In genomic region chr6:134436281-134436815, GRCh38 we compare ENCODE assay signal across 8 cellular contexts.
DNase-seq lines count a peak whose midpoint lies in the region; ATAC-seq and TF ChIP-seq lines count a peak whose summit lies in the region.

No MANE protein-coding gene starts in this region.

- TF ChIP-seq CTCF in natural killer cell (IDR thresholded peaks at IDR 0.05) = no peak

- H3K9me3 Mint-ChIP-seq in natural killer cell treated with Interleukin-12 subunit alpha and Interleukin-12 subunit beta and Interleukin-15 and Interleukin-18, amount 100 ng/mL, for 72 hours = no peaks in the 10 kb centered on the region
- no peaks in the 10 kb centered on the region for H3K9me3 Mint-ChIP-seq in natural killer cell

- no peak for DNase-seq in natural killer cell treated with Interleukin-12 subunit alpha and Interleukin-12 subunit beta and Interleukin-15 and Interleukin-18, amount 100 ng/mL, for 72 hours (ENCODE audit: low spot score)
- DNase-seq in natural killer cell = no peak
- DNase-seq in SHP77 (lab: John Stamatoyannopoulos, UW) = peak; percentile 54 to 72
- peak; percentile 40 for DNase-seq in activated naive CD8-positive, alpha-beta T cell treated with anti-CD3 and anti-CD28 coated beads, Interleukin-2, amount 50 U/mL, for 16 hours (ENCODE audit: low read depth, low spot score)
- DNase-seq in hypothalamus (lab: John Stamatoyannopoulos, UW) = peak in 34 of 51 donors; percentile 4 to 84 (median 46)
- DNase-seq in stimulated activated CD4-positive, alpha-beta T cell treated with anti-CD3 and anti-CD28 coated beads, Interleukin-4, amount 100 ng/mL, for 1 hour = peak; percentile 67
- DNase-seq in HuH-7 (ENCODE audit: low spot score) = no peak

- peaks cover 5 to 6% of the 10 kb centered on the region in 2 donors for H3K27me3 Mint-ChIP-seq in natural killer cell treated with Interleukin-12 subunit alpha and Interleukin-12 subunit beta and Interleukin-15 and Interleukin-18, amount 100 ng/mL, for 72 hours
- H3K27me3 Mint-ChIP-seq in natural killer cell (ENCODE audit: low read depth in 2 of 2) = no peaks in the 10 kb centered on the region

- intact Hi-C loops in natural killer cell (cut with micrococcal nuclease) = no loop called here

- no peaks in the 10 kb centered on the region for H3K36me3 Mint-ChIP-seq in natural killer cell treated with Interleukin-12 subunit alpha and Interleukin-12 subunit beta and Interleukin-15 and Interleukin-18, amount 100 ng/mL, for 72 hours
- no peaks in the 10 kb centered on the region for H3K36me3 Mint-ChIP-seq in natural killer cell

- peak overlapping the region; percentile 72 for H3K4me3 Mint-ChIP-seq in natural killer cell treated with Interleukin-12 subunit alpha and Interleukin-12 subunit beta and Interleukin-15 and Interleukin-18, amount 100 ng/mL, for 72 hours
- H3K4me3 Mint-ChIP-seq in natural killer cell = no peak overlapping the region

- peaks cover 10 to 25% of the 10 kb centered on the region in 2 donors for H3K4me1 Mint-ChIP-seq in natural killer cell treated with Interleukin-12 subunit alpha and Interleukin-12 subunit beta and Interleukin-15 and Interleukin-18, amount 100 ng/mL, for 72 hours (ENCODE audit: low read depth in 2 of 2)
- H3K4me1 Mint-ChIP-seq in natural killer cell = no peaks in the 10 kb centered on the region

- peak; percentile 86 to 95 for ATAC-seq in natural killer cell treated with Interleukin-12 subunit alpha and Interleukin-12 subunit beta and Interleukin-15 and Interleukin-18, amount 100 ng/mL, for 72 hours
- no peak for ATAC-seq in natural killer cell
- ATAC-seq in HG03066 (IDR thresholded peaks at IDR 0.05; ENCODE audit: low read depth, unreplicated experiment) = peak; percentile 84

- peak overlapping the region; percentile 75 to 78 for H3K27ac Mint-ChIP-seq in natural killer cell treated with Interleukin-12 subunit alpha and Interleukin-12 subunit beta and Interleukin-15 and Interleukin-18, amount 100 ng/mL, for 72 hours
- H3K27ac Mint-ChIP-seq in natural killer cell = no peak overlapping the region

Comparison
In these comparisons a context has a peak if more than half of its experiments do, and no peak if none do; other contexts are left out.
1. ATAC-seq: peak in natural killer cell treated with Interleukin-12 subunit alpha and Interleukin-12 subunit beta and Interleukin-15 and Interleukin-18, amount 100 ng/mL, for 72 hours (2 of 2) and HG03066 (single experiment); none in natural killer cell (0 of 3).
2. H3K27ac Mint-ChIP-seq: peak in natural killer cell treated with Interleukin-12 subunit alpha and Interleukin-12 subunit beta and Interleukin-15 and Interleukin-18, amount 100 ng/mL, for 72 hours (2 of 2); none in natural killer cell (0 of 2).
3. DNase-seq: peak in SHP77 (2 of 2), activated naive CD8-positive, alpha-beta T cell treated with anti-CD3 and anti-CD28 coated beads, Interleukin-2, amount 50 U/mL, for 16 hours (single experiment), hypothalamus (34 of 51) and stimulated activated CD4-positive, alpha-beta T cell treated with anti-CD3 and anti-CD28 coated beads, Interleukin-4, amount 100 ng/mL, for 1 hour (single experiment); none in natural killer cell treated with Interleukin-12 subunit alpha and Interleukin-12 subunit beta and Interleukin-15 and Interleukin-18, amount 100 ng/mL, for 72 hours (single experiment), natural killer cell (single experiment) and HuH-7 (single experiment).